In genomic region chr3:124887177-124887995, GRCh38 we compare ENCODE assay signal across 8 cellular contexts. TPM values are rescaled to one million over a fixed set of nuclear protein-coding genes. Genes with fewer than 3 reads are reported as not detected.
DNase-seq lines count a peak whose midpoint lies in the region; ATAC-seq and TF ChIP-seq lines count a peak whose summit lies in the region.

Gene ITGB5 (minus strand): TSS chr3:124887365. CDS start chr3:124887000, 365 bp downstream.

- POLR2A ChIA-PET in A673 (lab: Charles Lee; ENCODE audit: low non-redundant PET): interaction anchor here (0.6 kb wide), 2 partner anchors 22 to 124 kb away, joined by 3 read pairs; no protein-coding TSS in a partner anchor
- POLR2A ChIA-PET in PC-3 (lab: Charles Lee; ENCODE audit: unreplicated experiment): interaction anchor here (0.6 kb wide), 1 partner anchor 423 kb away, joined by 3 read pairs; no protein-coding TSS in a partner anchor

- H3K4me1 ChIP-seq in A673 (ENCODE audit: insufficient read depth, low read length, poor library complexity, severe bottlenecking) (peaks cover 32% of the 10 kb centered on the region), PC-3 (ENCODE audit: insufficient read depth, low read length) (peaks cover 36% of the 10 kb centered on the region), ovary (ENCODE audit: insufficient read depth) (peaks cover 4% of the 10 kb centered on the region)

- H3K9ac ChIP-seq in PC-3 (ENCODE audit: low read length): peak within 1 kb of the TSS; percentile 74

- H2AFZ ChIP-seq in PC-3 (ENCODE audit: low read length): peak within 1 kb of the TSS; percentile 82

- no TSS peak for BruUV-seq in A673 (replicated peaks; lab: Mats Ljungman, UMichigan)
- BruUV-seq in PC-3 (replicated peaks; lab: Mats Ljungman, UMichigan): TSS peak; percentile 64

- H3F3A ChIP-seq in PC-3 (ENCODE audit: low read length, unreplicated experiment): no peaks in the 10 kb centered on the region

- peak; percentile 82 for DNase-seq in A673 (ENCODE audit: low spot score)
- peak; percentile 70 for DNase-seq in PC-3
- peak; percentile 56 for DNase-seq in amniotic stem cell (lab: John Stamatoyannopoulos, UW)
- peak; percentile 87 for DNase-seq in cardiac septum (ENCODE audit: low spot score)
- peak; percentile 72 to 86 (median 80) for DNase-seq in ovary
- no peak for DNase-seq in superior temporal gyrus (ENCODE audit: extremely low spot score)

- H3K4me3 ChIP-seq in A673 (ENCODE audit: low read depth, low read length, poor library complexity, severe bottlenecking) (peak within 1 kb of the TSS; percentile 85), PC-3 (ENCODE audit: low read length) (peak within 1 kb of the TSS; percentile 83), ovary (peak within 1 kb of the TSS; percentile 90)

- H3K36me3 ChIP-seq in A673 (ENCODE audit: insufficient read depth, low read length, poor library complexity, severe bottlenecking) (no peaks in the 10 kb centered on the region), PC-3 (ENCODE audit: low read depth, low read length) (no peaks in the 10 kb centered on the region), ovary (no peaks in the 10 kb centered on the region)

- intact Hi-C loops in A673 (cut with micrococcal nuclease; ENCODE audit: unreplicated experiment) (loop anchor here (5.0 kb wide), 1 partner anchor 125 kb away; no protein-coding TSS in a partner anchor), PC-3 (cut with micrococcal nuclease) (loop anchor here (1.0 kb wide), 1 partner anchor 8 kb away; no protein-coding TSS in a partner anchor), cardiac septum (cut with DNase I) (loop anchor here (5.0 kb wide), 3 partner anchors 75 to 115 kb away; no protein-coding TSS in a partner anchor), ovary (cut with DNase I) (loop anchor here in 3 of 4 donors (5.0 kb wide), 4 partner anchors 45 to 125 kb away; no protein-coding TSS in a partner anchor)

- H3K4me2 ChIP-seq in PC-3 (ENCODE audit: low read length): peak within 1 kb of the TSS; percentile 98

- TF ChIP-seq EP300 in ovary (IDR thresholded peaks at IDR 0.05): no peak

- H3K27ac ChIP-seq in A673 (ENCODE audit: low read depth, low read length, poor library complexity, severe bottlenecking) (peak within 1 kb of the TSS; percentile 88), PC-3 (ENCODE audit: low read length) (peak within 1 kb of the TSS; percentile 50), ovary (peak within 1 kb of the TSS; percentile 80 to 83)

- H3K79me2 ChIP-seq in PC-3 (ENCODE audit: low read length): peaks cover 20% of the 10 kb centered on the region

- WGBS in ovary, 3 donors: 1 to 2% (median 2%) methylated on average over 51 to 79 of the region's 79 CpGs

- peak; percentile 64 for ATAC-seq in GM18498 (IDR thresholded peaks at IDR 0.05; ENCODE audit: unreplicated experiment)
- peak; percentile 63 for ATAC-seq in HG03039 (IDR thresholded peaks at IDR 0.05; ENCODE audit: unreplicated experiment)
- peak; percentile 67 for ATAC-seq in PC-3

- H3K27me3 ChIP-seq in A673 (replicated peaks; ENCODE audit: insufficient read depth, low read depth, low read length, poor library complexity) (no peaks in the 10 kb centered on the region), PC-3 (ENCODE audit: low read length) (no peaks in the 10 kb centered on the region), ovary (no peaks in the 10 kb centered on the region)

- H3K9me2 ChIP-seq in PC-3 (replicated peaks; ENCODE audit: low read length): no peaks in the 10 kb centered on the region

- H3K9me3 ChIP-seq in A673 (ENCODE audit: low read depth, low read length, poor library complexity, severe bottlenecking) (no peaks in the 10 kb centered on the region), PC-3 (ENCODE audit: low read length) (no peaks in the 10 kb centered on the region), ovary (no peaks in the 10 kb centered on the region)

- no peak for TF ChIP-seq CTCF in A673 (conservative IDR thresholded peaks at IDR 0.05; ENCODE audit: low read depth, low read length)
- TF ChIP-seq CTCF in PC-3 (conservative IDR thresholded peaks at IDR 0.05; ENCODE audit: low read depth, low read length): no peak
- no peak for TF ChIP-seq CTCF in ovary (IDR thresholded peaks at IDR 0.05)

- peak; percentile 43 for TF ChIP-seq POLR2A in ovary (IDR thresholded peaks at IDR 0.05)

- no peaks in the 10 kb centered on the region for H4K20me1 ChIP-seq in PC-3 (ENCODE audit: low read length)

- CTCF ChIA-PET in A673 (lab: Charles Lee): interaction anchor here (0.6 kb wide), 1 partner anchor 127 kb away, joined by 3 read pairs; no protein-coding TSS in a partner anchor
- CTCF ChIA-PET in PC-3 (lab: Charles Lee): interaction anchor here (1.0 kb wide), 1 partner anchor 101 kb away, joined by 3 read pairs; no protein-coding TSS in a partner anchor

RNA-seq across cellular contexts. Expression of gene ITGB5, which starts in this region (rescaled TPM):
- total RNA-seq in A673 (2021) (116 and 125 TPM in 2 replicates), PC-3 (2014; rRNA removed) (67.2 and 89.4 TPM in 2 replicates), cardiac septum (180 TPM), ovary (100 to 1,000 TPM in 1 of 7 donors, 10 to 100 TPM in 6; 31.0 to 109 (median 38.0) TPM)
- polyA plus RNA-seq in ovary: 10 to 100 TPM; 32.6 to 82.8 TPM
